ENCODE assay signal across 7 cellular contexts in genomic region chr19:54136086-54136863, GRCh38. TPM values are rescaled to one million over a fixed set of nuclear protein-coding genes. Genes with fewer than 3 reads are reported as not detected.
DNase-seq lines count a peak whose midpoint lies in the region; ATAC-seq and TF ChIP-seq lines count a peak whose summit lies in the region.

No MANE protein-coding gene starts in this region.

- H3K4me3 ChIP-seq in GM08714 (ENCODE audit: low read length) (peak overlapping the region; percentile 64), LNCaP clone FGC (ENCODE audit: low read depth, low read length) (peak overlapping the region; percentile 70), mucosa of descending colon (peak overlapping the region; percentile 99)

- no peak for ATAC-seq in central memory CD8-positive, alpha-beta T cell (replicated peaks; ENCODE audit: extremely low read depth, poor library complexity, severe bottlenecking)
- ATAC-seq in mucosa of descending colon = no peak
- no peak for ATAC-seq in GM21529 (IDR thresholded peaks at IDR 0.05; ENCODE audit: unreplicated experiment)
- ATAC-seq in GM18861 (IDR thresholded peaks at IDR 0.05; ENCODE audit: unreplicated experiment) = no peak

- peaks cover 7% of the 10 kb centered on the region for H3K36me3 ChIP-seq in mucosa of descending colon (ENCODE audit: low read depth)

- peaks cover 26% of the 10 kb centered on the region for H3K36me3 Mint-ChIP-seq in central memory CD8-positive, alpha-beta T cell (ENCODE audit: insufficient read depth)

- peak overlapping the region; percentile 77 for H3K27ac Mint-ChIP-seq in central memory CD8-positive, alpha-beta T cell (ENCODE audit: low read depth)

- H3K4me1 ChIP-seq in mucosa of descending colon (ENCODE audit: low read depth) = peaks cover 35% of the 10 kb centered on the region

- DNase-seq in LNCaP clone FGC (ENCODE audit: low read depth) (no peak), mucosa of descending colon (no peak), HT-29 (ENCODE audit: low spot score) (no peak)
- no peak for DNase-seq in central memory CD8-positive, alpha-beta T cell (ENCODE audit: low spot score in 2 of 2)

- H3K9me3 ChIP-seq in mucosa of descending colon = no peaks in the 10 kb centered on the region

- no peaks in the 10 kb centered on the region for H3K9me3 Mint-ChIP-seq in central memory CD8-positive, alpha-beta T cell

- intact Hi-C loops in mucosa of descending colon (cut with DNase I, micrococcal nuclease) = no loop called here

- TF ChIP-seq CTCF in LNCaP clone FGC (IDR thresholded peaks at IDR 0.05; ENCODE audit: control insufficient read depth, extremely low read depth, insufficient read depth) (no peak), mucosa of descending colon (IDR thresholded peaks at IDR 0.05) (no peak)

- H3K4me1 Mint-ChIP-seq in central memory CD8-positive, alpha-beta T cell = peaks cover 41% of the 10 kb centered on the region

- peak overlapping the region; percentile 94 for H3K4me3 Mint-ChIP-seq in central memory CD8-positive, alpha-beta T cell

- no peaks in the 10 kb centered on the region for H3K27me3 Mint-ChIP-seq in central memory CD8-positive, alpha-beta T cell

RNA-seq across cellular contexts. Expression of gene CNOT3, which starts 1.3 kb away (rescaled TPM):
- 10 to 100 TPM; 42.4 to 47.9 (median 43.7) TPM for total RNA-seq in mucosa of descending colon
- 38.9 and 40.0 TPM in 2 replicates for total RNA-seq in HT-29 (2014; rRNA removed; shearing (Covaris generic))

RNA-seq across cellular contexts. Expression of gene PRPF31, which starts 20.7 kb away (rescaled TPM):
- total RNA-seq in mucosa of descending colon = 10 to 100 TPM; 34.3 to 54.6 (median 39.9) TPM
- total RNA-seq in HT-29 (2014; rRNA removed; shearing (Covaris generic)) = 157 and 165 TPM in 2 replicates

RNA-seq across cellular contexts. Expression of gene TFPT, which starts 20.8 kb away (rescaled TPM):
- 10 to 100 TPM in 2 of 3 donors, 1 to 10 TPM in 1; 9.8 to 18.2 (median 15.3) TPM for total RNA-seq in mucosa of descending colon
- total RNA-seq in HT-29 (2014; rRNA removed; shearing (Covaris generic)) = 10.7 and 20.0 TPM in 2 replicates

RNA-seq across cellular contexts. Expression of gene LENG1, which starts 23.2 kb away (rescaled TPM):
- 10 to 100 TPM in 1 of 3 donors, 1 to 10 TPM in 2; 7.5 to 10.8 (median 8.0) TPM for total RNA-seq in mucosa of descending colon
- 12.9 and 14.9 TPM in 2 replicates for total RNA-seq in HT-29 (2014; rRNA removed; shearing (Covaris generic))

RNA-seq across cellular contexts. Expression of gene NDUFA3, which starts 33.6 kb away (rescaled TPM):
- total RNA-seq in mucosa of descending colon = 100 to 1,000 TPM in 2 of 3 donors, 10 to 100 TPM in 1; 93.4 to 155 (median 139) TPM
- total RNA-seq in HT-29 (2014; rRNA removed; shearing (Covaris generic)) = 133 and 176 TPM in 2 replicates
